ENCODE assay signal across 10 cellular contexts in genomic region chr15:26075770-26076169, GRCh38.
"Had no signal": no experiment of that assay in that cellular context is flagged by ENCODE, and none has a peak within 500 bp of the region (broad histone marks: within the 10 kb centered on the region; RNA-seq: fewer than 3 reads in every experiment).

No MANE protein-coding gene starts in this region.

- H3K27ac ChIP-seq: GM23248, HL-60 had no signal

- H3K9me3 Mint-ChIP-seq: HFFc6 had no signal

- H2AFZ ChIP-seq: GM23248 had no signal

- H3K9ac ChIP-seq: GM23248 had no signal

- H3K27ac Mint-ChIP-seq: H9, HFFc6 had no signal

- H3K4me1 Mint-ChIP-seq: H9 had no signal

- FAIRE-seq: H1, H54, K562 had no signal

- ATAC-seq: K562 had no signal

- DNase-seq: GM23248, H9, HCEC 1CT, HFFc6, IMR-90, KG1 had no signal

- H3K4me3 ChIP-seq: GM23248, K562 had no signal

- H3K4me3 Mint-ChIP-seq: H9, HFFc6 had no signal
